ENCODE assay signal across 1 cellular context in genomic region chr14:95444132-95445129, GRCh38.
TF ChIP-seq lines count a peak whose summit lies in the region.

No MANE protein-coding gene starts in this region.

TF ChIP-seq in HepG2, 621 proteins besides CTCF, POLR2A, EP300 and RAD21 (continued from another document and continues in another):
- TF ChIP-seq HNF1A (IDR thresholded peaks at IDR 0.05; ENCODE audit: low read depth) = no peak
- peak; percentile 49; the same call in 1 of the 2 replicates for TF ChIP-seq HNF1A (CRISPR knock-in tag; IDR thresholded peaks at IDR 0.05; ENCODE audit: borderline replicate concordance)
- no peak for TF ChIP-seq ZNF382 (CRISPR knock-in tag; IDR thresholded peaks at IDR 0.05; ENCODE audit: borderline replicate concordance)
- TF ChIP-seq AFF4 (CRISPR knock-in tag; IDR thresholded peaks at IDR 0.05) = no peak
- 0 out of 2 replicates have a peak, but pooled peaks have one; percentile 16 for TF ChIP-seq ZNF747 (CRISPR knock-in tag; IDR thresholded peaks at IDR 0.05; ENCODE audit: borderline replicate concordance)
- TF ChIP-seq FOSL1 (CRISPR knock-in tag; IDR thresholded peaks at IDR 0.05; ENCODE audit: borderline replicate concordance) = no peak
- 0 out of 2 replicates have a peak, but pooled peaks have one; percentile 17 for TF ChIP-seq ZBTB4 (CRISPR knock-in tag; IDR thresholded peaks at IDR 0.05; ENCODE audit: borderline replicate concordance)
- TF ChIP-seq KLF11 (CRISPR knock-in tag; IDR thresholded peaks at IDR 0.05) = no peak
- no peak for TF ChIP-seq GRHL1 (CRISPR knock-in tag; conservative IDR thresholded peaks at IDR 0.05)
- TF ChIP-seq MAFF (IDR thresholded peaks at IDR 0.05; ENCODE audit: low read depth, low read length) = peak; percentile 80
- no peak for TF ChIP-seq CREB1 (IDR thresholded peaks at IDR 0.05)
- TF ChIP-seq CREB1 (CRISPR knock-in tag; IDR thresholded peaks at IDR 0.05) = peak; percentile 62
- no peak for TF ChIP-seq FOXC1 (CRISPR knock-in tag; IDR thresholded peaks at IDR 0.05; ENCODE audit: borderline replicate concordance)
- peak; percentile 90 for TF ChIP-seq MEF2D (CRISPR knock-in tag; IDR thresholded peaks at IDR 0.05)
- TF ChIP-seq ZSCAN30 (CRISPR knock-in tag; IDR thresholded peaks at IDR 0.05) = peak; percentile 98
- no peak for TF ChIP-seq ETV6 (CRISPR knock-in tag; conservative IDR thresholded peaks at IDR 0.05)
- no peak for TF ChIP-seq SMAD9 (CRISPR knock-in tag; IDR thresholded peaks at IDR 0.05)
- TF ChIP-seq ZNF576 (CRISPR knock-in tag; IDR thresholded peaks at IDR 0.05) = no peak
- TF ChIP-seq JUN (CRISPR knock-in tag; IDR thresholded peaks at IDR 0.05) = no peak
- TF ChIP-seq ZNF468 (CRISPR knock-in tag; IDR thresholded peaks at IDR 0.05) = no peak
- no peak for TF ChIP-seq ZFP62 (CRISPR knock-in tag; IDR thresholded peaks at IDR 0.05)
- TF ChIP-seq ZNF280B (CRISPR knock-in tag; IDR thresholded peaks at IDR 0.05; ENCODE audit: borderline replicate concordance) = 0 out of 2 replicates have a peak, but pooled peaks have one; percentile 16
- TF ChIP-seq SIX4 (CRISPR knock-in tag; IDR thresholded peaks at IDR 0.05) = peak; percentile 67; the same call in 1 of the 2 replicates
- no peak for TF ChIP-seq JARID2 (CRISPR knock-in tag; IDR thresholded peaks at IDR 0.05; ENCODE audit: insufficient replicate concordance)
- no peak for TF ChIP-seq FLYWCH1 (CRISPR knock-in tag; IDR thresholded peaks at IDR 0.05)
- 0 out of 2 replicates have a peak, but pooled peaks have one; percentile 15 for TF ChIP-seq AKAP8 (CRISPR knock-in tag; IDR thresholded peaks at IDR 0.05)
- TF ChIP-seq PRDM10 (CRISPR knock-in tag; IDR thresholded peaks at IDR 0.05; ENCODE audit: low read depth) = 0 out of 2 replicates have a peak, but pooled peaks have one; percentile 42
- TF ChIP-seq HMG20A (CRISPR knock-in tag; IDR thresholded peaks at IDR 0.05; ENCODE audit: borderline replicate concordance) = peak; percentile 75; the same call in 1 of the 2 replicates
- peak; percentile 64 for TF ChIP-seq HDAC1 (CRISPR knock-in tag; IDR thresholded peaks at IDR 0.05)
- no peak; the same call in 1 of the 2 replicates for TF ChIP-seq ZNF142 (CRISPR knock-in tag; IDR thresholded peaks at IDR 0.05)
